21 cellular contexts compared by ENCODE assay signal in the genomic region with DNA sequence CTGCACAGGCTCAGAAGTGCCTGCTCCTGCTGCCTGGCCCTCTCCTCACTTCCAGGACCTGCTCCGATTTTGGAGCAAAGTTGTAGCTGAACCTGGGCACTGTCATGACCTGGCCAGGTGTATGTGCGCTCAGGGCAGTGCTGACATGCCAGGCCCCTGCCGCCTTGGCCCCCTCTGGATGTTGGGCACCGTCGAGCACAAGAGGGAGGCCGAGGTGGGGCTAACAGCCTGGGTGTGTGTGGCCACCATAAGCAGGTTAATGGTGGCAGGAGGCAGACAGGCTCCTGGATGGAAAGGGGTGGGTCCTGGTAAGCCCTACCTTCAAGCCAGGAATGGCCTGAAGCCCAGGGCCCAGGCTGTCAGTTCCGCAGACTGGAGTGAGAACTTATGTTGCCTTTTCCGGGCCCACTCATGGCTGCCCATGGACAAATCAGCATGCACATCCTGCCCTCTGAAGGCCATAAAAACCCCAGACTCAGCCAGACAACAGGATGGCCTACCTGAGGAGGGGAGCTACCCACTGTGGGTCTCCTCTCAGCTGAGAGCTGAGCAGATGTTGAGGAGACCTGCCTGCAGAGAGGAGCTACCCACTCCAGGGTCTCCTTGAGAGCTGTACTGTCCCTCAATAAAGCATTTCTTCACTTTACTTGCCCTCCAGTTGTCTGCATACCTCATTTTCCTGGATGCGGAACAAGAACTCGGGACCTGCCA.
DNase-seq lines count a peak whose midpoint lies in the region; ATAC-seq, FAIRE-seq and TF ChIP-seq lines count a peak whose summit lies in the region.
"Had no signal": no experiment of that assay in that cellular context is flagged by ENCODE, and none has a peak within 500 bp of the region (broad histone marks: within the 10 kb centered on the region; RNA-seq: fewer than 3 reads in every experiment).

No MANE protein-coding gene starts in this region.

- no peak overlapping the region for H3K4me3 Mint-ChIP-seq in T-helper 17 cell
- no peak overlapping the region for H3K4me3 Mint-ChIP-seq in stimulated activated naive CD8-positive, alpha-beta T cell treated with anti-CD3 and anti-CD28 coated beads, Interleukin-15, amount 100 ng/mL, for 72 hours
- H3K4me3 Mint-ChIP-seq: CD8-positive, alpha-beta T cell; GM23338 had no signal

- POLR2A ChIA-PET in HepG2 (lab: Yijun Ruan, JAX) = no interaction called here

- DNase-seq in activated effector memory CD4-positive, alpha-beta T cell treated with anti-CD3 and anti-CD28 coated beads, Interleukin-2, amount 50 U/mL, for 16 hours = peak; percentile 47
- no peak for DNase-seq in activated effector memory CD4-positive, alpha-beta T cell treated with Interleukin-2 at 50 U/mL for 16 hours
- DNase-seq in adipocyte (ENCODE audit: low read depth) = peak; percentile 34
- no peak for DNase-seq in HepG2 (ENCODE audit: low spot score)
- DNase-seq in upper lobe of left lung = peak; percentile 19 to 48
- no peak for DNase-seq in T-helper 17 cell
- no peak for DNase-seq in stimulated activated naive CD8-positive, alpha-beta T cell treated with anti-CD3 and anti-CD28 coated beads, Interleukin-15, amount 100 ng/mL, for 72 hours
- no peak for DNase-seq in activated CD4-positive, CD25-positive, alpha-beta regulatory T cell (lab: John Stamatoyannopoulos, UW)
- DNase-seq: CD8-positive, alpha-beta T cell; DMS79; KG1; NCI-H1105 treated with DMSO at 0.1 percent for 48 hours; NCI-H187; NCI-H2107; NCI-H510A; NCI-H748 treated with DMSO at 0.1 percent for 48 hours; NK-92 treated with Interleukin-12 subunit alpha and Interleukin-12 subunit beta, amount 100 ng/mL, for 24 hours; Peyer's patch; SHP77 treated with DMSO at 0.1 percent for 48 hours had no signal

- CTCF ChIA-PET in HepG2 (lab: Yijun Ruan, JAX; ENCODE audit: low intra/inter-chr PET ratio, low total read pairs) = no interaction called here

- TF ChIP-seq POLR2A in HepG2 (IDR thresholded peaks at IDR 0.05; ENCODE audit: insufficient read depth in 1 of 2, low read depth in 2 of 2, low read length in 2 of 2) = no peak
- TF ChIP-seq POLR2A in upper lobe of left lung (IDR thresholded peaks at IDR 0.05) = no peak

- H3K9me3 ChIP-seq in adipocyte (ENCODE audit: control insufficient read depth, low read length) = no peaks in the 10 kb centered on the region
- no peaks in the 10 kb centered on the region for H3K9me3 ChIP-seq in HepG2 (ENCODE audit: low read length)
- no peaks in the 10 kb centered on the region for H3K9me3 ChIP-seq in upper lobe of left lung
- H3K9me3 ChIP-seq in T-helper 17 cell (ENCODE audit: control insufficient read depth, low read length, poor library complexity, severe bottlenecking) = no peaks in the 10 kb centered on the region

- H3K27me3 ChIP-seq in adipocyte (replicated peaks; ENCODE audit: control insufficient read depth, insufficient read depth, low read length) (no peaks in the 10 kb centered on the region), HepG2 (ENCODE audit: control insufficient read depth in 1 of 2, insufficient read depth in 2 of 2, low read length in 2 of 2) (no peaks in the 10 kb centered on the region), upper lobe of left lung (no peaks in the 10 kb centered on the region)
- H3K27me3 ChIP-seq: Peyer's patch had no signal

- H3K36me3 ChIP-seq in adipocyte (ENCODE audit: control insufficient read depth, insufficient read depth, low read length, severe bottlenecking) (peaks cover 2% of the 10 kb centered on the region), HepG2 (replicated peaks in 1 of 2; ENCODE audit: control insufficient read depth in 1 of 2, insufficient read depth in 2 of 2, low read length in 2 of 2) (peaks cover 6 to 38% of the 10 kb centered on the region in 2 experiments; a peak in 4 of 5 replicates), upper lobe of left lung (peaks cover 0 to 10% (median 3%) of the 10 kb centered on the region in 4 donors)

- in situ Hi-C loops in HepG2 (cut with HindIII; ENCODE audit: extremely low pct_ligation_motif_present, low pct_unique_long_range_greater_than_20kb) = no loop called here

- peaks cover 3% of the 10 kb centered on the region for H3K36me3 Mint-ChIP-seq in T-helper 17 cell (ENCODE audit: low read depth)

- H3K27me3 Mint-ChIP-seq in T-helper 17 cell = no peaks in the 10 kb centered on the region
- no peaks in the 10 kb centered on the region for H3K27me3 Mint-ChIP-seq in stimulated activated naive CD8-positive, alpha-beta T cell treated with anti-CD3 and anti-CD28 coated beads, Interleukin-15, amount 100 ng/mL, for 72 hours

- intact Hi-C loops in HepG2 (cut with micrococcal nuclease; ENCODE audit: unreplicated experiment) = no loop called here

- FAIRE-seq in HepG2 (lab: Jason Lieb, UNC) = no peak
- FAIRE-seq: A204.1 had no signal

- TF ChIP-seq CTCF in HepG2 (CRISPR knock-in tag; IDR thresholded peaks at IDR 0.05) = peak; percentile 24; the same call in 1 of the 2 replicates
- no peak for TF ChIP-seq CTCF in upper lobe of left lung (IDR thresholded peaks at IDR 0.05)

- TF ChIP-seq RAD21 in HepG2 (CRISPR knock-in tag; IDR thresholded peaks at IDR 0.05) = no peak

- no peak overlapping the region for H2AFZ ChIP-seq in HepG2 (ENCODE audit: low read length)
- H2AFZ ChIP-seq: GM23338 had no signal

- H3K9ac ChIP-seq in adipocyte (ENCODE audit: low read length) (no peak overlapping the region), HepG2 (ENCODE audit: insufficient read depth, low read depth, low read length) (no peak overlapping the region)

- H3K4me1 ChIP-seq in adipocyte (ENCODE audit: control insufficient read depth, insufficient read depth, low read length) (peaks cover 25% of the 10 kb centered on the region), HepG2 (ENCODE audit: insufficient read depth, low read length) (no peaks in the 10 kb centered on the region), upper lobe of left lung (peaks cover 8 to 47% (median 33%) of the 10 kb centered on the region in 4 donors)

- H3K9me3 Mint-ChIP-seq in stimulated activated naive CD8-positive, alpha-beta T cell treated with anti-CD3 and anti-CD28 coated beads, Interleukin-15, amount 100 ng/mL, for 72 hours = no peaks in the 10 kb centered on the region

- H3K79me2 ChIP-seq in HepG2 (ENCODE audit: insufficient read depth, low read length) = peaks cover 15% of the 10 kb centered on the region

- no peak overlapping the region for H3K4me3 ChIP-seq in adipocyte (ENCODE audit: low read length)
- H3K4me3 ChIP-seq in HepG2 (replicated peaks in 1 of 3; ENCODE audit: insufficient read depth in 1 of 3, low read depth in 2 of 3, low read length in 3 of 3) = no peak overlapping the region
- H3K4me3 ChIP-seq in upper lobe of left lung = no peak overlapping the region
- H3K4me3 ChIP-seq: GM23338, Peyer's patch had no signal

- no peaks in the 10 kb centered on the region for H4K20me1 ChIP-seq in HepG2 (ENCODE audit: insufficient read depth, low read length)

- no peak overlapping the region for H3K27ac ChIP-seq in HepG2 (ENCODE audit: extremely low read length, insufficient read depth, low read length)
- H3K27ac ChIP-seq in upper lobe of left lung = peak overlapping the region in 2 of 4 donors; percentile 44 to 53
- H3K27ac ChIP-seq: Peyer's patch had no signal

- H3K27ac Mint-ChIP-seq in T-helper 17 cell = no peak overlapping the region
- H3K27ac Mint-ChIP-seq in stimulated activated naive CD8-positive, alpha-beta T cell treated with anti-CD3 and anti-CD28 coated beads, Interleukin-15, amount 100 ng/mL, for 72 hours = no peak overlapping the region
- H3K27ac Mint-ChIP-seq: CD8-positive, alpha-beta T cell; GM23338 had no signal

- WGBS in HepG2 (ENCODE audit: low lambda C conversion rate) = 95% methylated on average over 6 of the region's 10 CpGs
- 86 to 89% methylated on average over 9 to 10 of the region's 10 CpGs for WGBS in upper lobe of left lung, 2 donors

- no TSS peak for BruUV-seq in HepG2 (replicated peaks; lab: Mats Ljungman, UMichigan)

- ATAC-seq in HepG2 = no peak
- no peak for ATAC-seq in upper lobe of left lung (ENCODE audit: low FRiP score in 2 of 2)
- ATAC-seq in T-helper 17 cell = no peak
- ATAC-seq in stimulated activated naive CD8-positive, alpha-beta T cell treated with anti-CD3 and anti-CD28 coated beads, Interleukin-15, amount 100 ng/mL, for 72 hours = no peak
- ATAC-seq: CD8-positive, alpha-beta T cell; GM23338 had no signal

- no peak overlapping the region for H3K4me2 ChIP-seq in HepG2 (ENCODE audit: low read depth, low read length)
- H3K4me2 ChIP-seq: GM23338 had no signal

- peaks cover 10% of the 10 kb centered on the region for H3K4me1 Mint-ChIP-seq in T-helper 17 cell
- H3K4me1 Mint-ChIP-seq in stimulated activated naive CD8-positive, alpha-beta T cell treated with anti-CD3 and anti-CD28 coated beads, Interleukin-15, amount 100 ng/mL, for 72 hours = no peaks in the 10 kb centered on the region

- TF ChIP-seq EP300 in HepG2 (IDR thresholded peaks at IDR 0.05; ENCODE audit: low read depth in 2 of 2, low read length in 2 of 2) (no peak), HepG2 (CRISPR knock-in tag; IDR thresholded peaks at IDR 0.05; ENCODE audit: borderline replicate concordance) (no peak), upper lobe of left lung (IDR thresholded peaks at IDR 0.05) (no peak)

TF ChIP-seq in HepG2, 621 proteins besides CTCF, POLR2A, EP300 and RAD21:
- TF ChIP-seq ZNF230 (CRISPR knock-in tag; IDR thresholded peaks at IDR 0.05) (no peak), ZNF644 (CRISPR knock-in tag; IDR thresholded peaks at IDR 0.05; ENCODE audit: low read depth) (no peak), GABPA (IDR thresholded peaks at IDR 0.05; ENCODE audit: low read depth, low read length) (no peak), GABPA (CRISPR knock-in tag; IDR thresholded peaks at IDR 0.05; ENCODE audit: low read depth) (no peak), RARG (CRISPR knock-in tag; IDR thresholded peaks at IDR 0.05; ENCODE audit: low read depth) (no peak), HIVEP1 (CRISPR knock-in tag; IDR thresholded peaks at IDR 0.05) (no peak), ZNF747 (CRISPR knock-in tag; IDR thresholded peaks at IDR 0.05; ENCODE audit: borderline replicate concordance) (no peak), RFX3 (CRISPR knock-in tag; IDR thresholded peaks at IDR 0.05) (no peak), ERF (CRISPR knock-in tag; IDR thresholded peaks at IDR 0.05) (no peak), ZNF567 (CRISPR knock-in tag; IDR thresholded peaks at IDR 0.05; ENCODE audit: borderline replicate concordance) (no peak), EHMT2 (IDR thresholded peaks at IDR 0.05; ENCODE audit: borderline replicate concordance, low read depth, low read length) (no peak), ONECUT2 (CRISPR knock-in tag; IDR thresholded peaks at IDR 0.05) (no peak), PTBP1 (IDR thresholded peaks at IDR 0.05; ENCODE audit: low read depth, low read length, poor library complexity, severe bottlenecking) (no peak)
- TF ChIP-seq, protein P1, sequence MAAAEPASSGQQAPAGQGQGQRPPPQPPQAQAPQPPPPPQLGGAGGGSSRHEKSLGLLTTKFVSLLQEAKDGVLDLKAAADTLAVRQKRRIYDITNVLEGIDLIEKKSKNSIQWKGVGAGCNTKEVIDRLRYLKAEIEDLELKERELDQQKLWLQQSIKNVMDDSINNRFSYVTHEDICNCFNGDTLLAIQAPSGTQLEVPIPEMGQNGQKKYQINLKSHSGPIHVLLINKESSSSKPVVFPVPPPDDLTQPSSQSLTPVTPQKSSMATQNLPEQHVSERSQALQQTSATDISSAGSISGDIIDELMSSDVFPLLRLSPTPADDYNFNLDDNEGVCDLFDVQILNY (CRISPR knock-in tag; conservative IDR thresholded peaks at IDR 0.05) = no peak

Comparison
In these comparisons a context has a peak if more than half of its experiments do, and no peak if none do; other contexts are left out.
1. DNase-seq: peak in activated effector memory CD4-positive, alpha-beta T cell treated with anti-CD3 and anti-CD28 coated beads, Interleukin-2, amount 50 U/mL, for 16 hours (single experiment), adipocyte (single experiment) and upper lobe of left lung (2 of 2); none in activated effector memory CD4-positive, alpha-beta T cell treated with Interleukin-2 at 50 U/mL for 16 hours (single experiment), HepG2 (single experiment), T-helper 17 cell (0 of 3), stimulated activated naive CD8-positive, alpha-beta T cell treated with anti-CD3 and anti-CD28 coated beads, Interleukin-15, amount 100 ng/mL, for 72 hours (0 of 2) and activated CD4-positive, CD25-positive, alpha-beta regulatory T cell (0 of 4).